Comparison of ENCODE assay signal across 23 cellular contexts in genomic region chr12:68162374-68162773, GRCh38. TPM values are rescaled to one million over a fixed set of nuclear protein-coding genes. Genes with fewer than 3 reads are reported as not detected.
A peak's percentile ranks its signal among the peaks of the same experiment; 100 is the strongest.
DNase-seq lines count a peak whose midpoint lies in the region; ATAC-seq and TF ChIP-seq lines count a peak whose summit lies in the region.
"Had no signal": no experiment of that assay in that cellular context is flagged by ENCODE, and none has a peak within 500 bp of the region (broad histone marks: within the 10 kb centered on the region; RNA-seq: fewer than 3 reads in every experiment).

No MANE protein-coding gene starts in this region.

- no peaks in the 10 kb centered on the region for H3K36me3 ChIP-seq in mesendoderm (ENCODE audit: control insufficient read depth, insufficient read depth, low read length)
- H3K36me3 ChIP-seq: BE2C had no signal

- WGBS in mesendoderm (ENCODE audit: extremely low coverage, insufficient coverage, low lambda C conversion rate): no CpG with 5 or more reads among the region's 2 CpGs

- H3K27me3 Mint-ChIP-seq in stimulated activated naive CD8-positive, alpha-beta T cell treated with anti-CD3 and anti-CD28 coated beads, Interleukin-15, Interleukin-2, amounts not matched to agents 100 ng/mL and 50 ng/mL, for 24 hours: no peaks in the 10 kb centered on the region
- H3K27me3 Mint-ChIP-seq in stimulated activated naive CD8-positive, alpha-beta T cell treated with anti-CD3 and anti-CD28 coated beads, Interleukin-15, amount 100 ng/mL, for 72 hours: no peaks in the 10 kb centered on the region
- H3K27me3 Mint-ChIP-seq in WTC11 (ENCODE audit: low read depth): no peaks in the 10 kb centered on the region; the same call in 1 of the 2 replicates
- H3K27me3 Mint-ChIP-seq: CD4-positive, CD25-positive, alpha-beta regulatory T cell; IgD-negative memory B cell had no signal

- H3K36me3 Mint-ChIP-seq in stimulated activated naive CD8-positive, alpha-beta T cell treated with anti-CD3 and anti-CD28 coated beads, Interleukin-15, Interleukin-2, amounts not matched to agents 100 ng/mL and 50 ng/mL, for 24 hours (ENCODE audit: low read depth): peaks cover 12% of the 10 kb centered on the region
- H3K36me3 Mint-ChIP-seq in WTC11: no peaks in the 10 kb centered on the region
- H3K36me3 Mint-ChIP-seq: CD4-positive, CD25-positive, alpha-beta regulatory T cell had no signal

- no peak overlapping the region for H3K4ac ChIP-seq in mesendoderm (ENCODE audit: low read depth, low read length)

- no peak overlapping the region for H2AK5ac ChIP-seq in mesendoderm (ENCODE audit: low read length)

- no peak overlapping the region for H3K27ac ChIP-seq in mesendoderm (ENCODE audit: low read depth, low read length)
- H3K27ac ChIP-seq: PC-9 had no signal

- peaks cover 60% of the 10 kb centered on the region for H3K4me1 Mint-ChIP-seq in stimulated activated naive CD8-positive, alpha-beta T cell treated with anti-CD3 and anti-CD28 coated beads, Interleukin-15, Interleukin-2, amounts not matched to agents 100 ng/mL and 50 ng/mL, for 24 hours (ENCODE audit: low read depth)
- peaks cover 45% of the 10 kb centered on the region for H3K4me1 Mint-ChIP-seq in stimulated activated naive CD8-positive, alpha-beta T cell treated with anti-CD3 and anti-CD28 coated beads, Interleukin-15, amount 100 ng/mL, for 72 hours
- H3K4me1 Mint-ChIP-seq in WTC11: peaks cover 6% of the 10 kb centered on the region; the same call in 1 of the 2 replicates

- CTCF ChIA-PET in WTC11 (lab: Charles Lee): interaction anchor here (0.7 kb wide), 1 partner anchor 122 kb away, joined by 3 read pairs; no protein-coding TSS in a partner anchor

- no peaks in the 10 kb centered on the region for H3K27me3 ChIP-seq in mesendoderm (ENCODE audit: insufficient read depth, low read length, poor library complexity)

- no peak overlapping the region for H4K5ac ChIP-seq in mesendoderm (ENCODE audit: low read length)

- H3K4me3 ChIP-seq in epithelial cell of esophagus (ENCODE audit: low read length) (no peak overlapping the region), mesendoderm (ENCODE audit: low read length) (no peak overlapping the region)
- H3K4me3 ChIP-seq: PC-9 had no signal

- H3K79me2 ChIP-seq in mesendoderm (ENCODE audit: control insufficient read depth, insufficient read depth, low read length): no peaks in the 10 kb centered on the region

- no peak overlapping the region for H2BK5ac ChIP-seq in mesendoderm (ENCODE audit: low read length)

- H3K79me1 ChIP-seq in mesendoderm (ENCODE audit: low read length): no peaks in the 10 kb centered on the region

- no peak overlapping the region for H3K23ac ChIP-seq in mesendoderm (ENCODE audit: low read length)

- H4K8ac ChIP-seq in mesendoderm (ENCODE audit: low read depth, low read length): no peak overlapping the region

- H2BK120ac ChIP-seq in mesendoderm (ENCODE audit: low read depth, low read length): no peak overlapping the region

- no peak overlapping the region for H2BK15ac ChIP-seq in mesendoderm (replicated peaks; ENCODE audit: low read depth)

- TF ChIP-seq CTCF in epithelial cell of esophagus (IDR thresholded peaks at IDR 0.05; ENCODE audit: insufficient read depth, low read depth, low read length, missing control alignments) (no peak), WTC11 (IDR thresholded peaks at IDR 0.05) (no peak)

- no peaks in the 10 kb centered on the region for H3K4me1 ChIP-seq in mesendoderm (ENCODE audit: control insufficient read depth, low read depth, low read length)
- H3K4me1 ChIP-seq: BE2C had no signal

- H3K9me3 Mint-ChIP-seq in stimulated activated naive CD8-positive, alpha-beta T cell treated with anti-CD3 and anti-CD28 coated beads, Interleukin-15, Interleukin-2, amounts not matched to agents 100 ng/mL and 50 ng/mL, for 24 hours: no peaks in the 10 kb centered on the region
- H3K9me3 Mint-ChIP-seq in stimulated activated naive CD8-positive, alpha-beta T cell treated with anti-CD3 and anti-CD28 coated beads, Interleukin-15, amount 100 ng/mL, for 72 hours: no peaks in the 10 kb centered on the region
- no peaks in the 10 kb centered on the region for H3K9me3 Mint-ChIP-seq in WTC11
- H3K9me3 Mint-ChIP-seq: CD4-positive, CD25-positive, alpha-beta regulatory T cell; H9; IgD-negative memory B cell had no signal

- no peak overlapping the region for H3K4me2 ChIP-seq in mesendoderm (ENCODE audit: low read length)
- H3K4me2 ChIP-seq: PC-9 had no signal

- no peak for DNase-seq in stimulated activated naive CD8-positive, alpha-beta T cell treated with anti-CD3 and anti-CD28 coated beads, Interleukin-15, amount 100 ng/mL, for 72 hours
- DNase-seq in epithelial cell of esophagus (ENCODE audit: low read depth) (peak; percentile 29), mesendoderm (peak; percentile 44), T1000 (lab: John Stamatoyannopoulos, UW) (no peak), WTC11 (ENCODE audit: low spot score) (no peak), ecto neural progenitor cell (ENCODE audit: low spot score) (no peak)
- DNase-seq: BE2C; CD4-positive, CD25-positive, alpha-beta regulatory T cell; COR-L47; DMS 273 treated with DMSO at 0.1 percent for 48 hours; DND-41; H9; NCI-H1105 treated with DMSO at 0.1 percent for 48 hours; NCI-H1694; NCI-H510A; NCI-H748 treated with DMSO at 0.1 percent for 48 hours; PC-9 had no signal

- H3K27ac Mint-ChIP-seq in stimulated activated naive CD8-positive, alpha-beta T cell treated with anti-CD3 and anti-CD28 coated beads, Interleukin-15, Interleukin-2, amounts not matched to agents 100 ng/mL and 50 ng/mL, for 24 hours: peak overlapping the region; percentile 36
- H3K27ac Mint-ChIP-seq in stimulated activated naive CD8-positive, alpha-beta T cell treated with anti-CD3 and anti-CD28 coated beads, Interleukin-15, amount 100 ng/mL, for 72 hours: peak overlapping the region in 1 of 2 donors; percentile 59
- H3K27ac Mint-ChIP-seq in WTC11: no peak overlapping the region
- H3K27ac Mint-ChIP-seq: CD4-positive, CD25-positive, alpha-beta regulatory T cell; H9 had no signal

- no peak overlapping the region for H3K18ac ChIP-seq in mesendoderm (ENCODE audit: low read length)

- POLR2A ChIA-PET in WTC11 (lab: Charles Lee): no interaction called here

- ATAC-seq in stimulated activated naive CD8-positive, alpha-beta T cell treated with anti-CD3 and anti-CD28 coated beads, Interleukin-15, amount 100 ng/mL, for 72 hours: no peak
- no peak for ATAC-seq in GM19023 (IDR thresholded peaks at IDR 0.05; ENCODE audit: unreplicated experiment)
- no peak for ATAC-seq in WTC11

- H3K9ac ChIP-seq in mesendoderm (ENCODE audit: low read length): no peak overlapping the region

- no peak overlapping the region for H3K56ac ChIP-seq in mesendoderm (ENCODE audit: low read length)

- no peak overlapping the region for H3K4me3 Mint-ChIP-seq in stimulated activated naive CD8-positive, alpha-beta T cell treated with anti-CD3 and anti-CD28 coated beads, Interleukin-15, Interleukin-2, amounts not matched to agents 100 ng/mL and 50 ng/mL, for 24 hours
- H3K4me3 Mint-ChIP-seq in stimulated activated naive CD8-positive, alpha-beta T cell treated with anti-CD3 and anti-CD28 coated beads, Interleukin-15, amount 100 ng/mL, for 72 hours: peak overlapping the region in 1 of 2 donors; percentile 60
- H3K4me3 Mint-ChIP-seq in WTC11: no peak overlapping the region
- H3K4me3 Mint-ChIP-seq: CD4-positive, CD25-positive, alpha-beta regulatory T cell; H9 had no signal

TF ChIP-seq in WTC11, 78 proteins besides CTCF, POLR2A, EP300 and RAD21 (continues in another document):
- no peak for TF ChIP-seq MLX (CRISPR knock-in tag; IDR thresholded peaks at IDR 0.05)
- TF ChIP-seq MXD4 (CRISPR knock-in tag; IDR thresholded peaks at IDR 0.05; ENCODE audit: borderline replicate concordance): no peak
- TF ChIP-seq ZNF138 (CRISPR knock-in tag; conservative IDR thresholded peaks at IDR 0.05): no peak
- TF ChIP-seq CBFB (CRISPR knock-in tag; IDR thresholded peaks at IDR 0.05; ENCODE audit: low read depth): no peak
- TF ChIP-seq PRRX2 (CRISPR knock-in tag; IDR thresholded peaks at IDR 0.05): no peak
- no peak for TF ChIP-seq FOXP1 (CRISPR knock-in tag; IDR thresholded peaks at IDR 0.05; ENCODE audit: borderline replicate concordance)
- no peak for TF ChIP-seq GABPB1 (CRISPR knock-in tag; IDR thresholded peaks at IDR 0.05)
- TF ChIP-seq ZSCAN18 (CRISPR knock-in tag; IDR thresholded peaks at IDR 0.05): no peak
- TF ChIP-seq MAX (CRISPR knock-in tag; IDR thresholded peaks at IDR 0.05): no peak
- no peak for TF ChIP-seq EMX1 (CRISPR knock-in tag; IDR thresholded peaks at IDR 0.05)
- no peak for TF ChIP-seq JUN (CRISPR knock-in tag; IDR thresholded peaks at IDR 0.05)
- TF ChIP-seq GRHL2 (CRISPR knock-in tag; IDR thresholded peaks at IDR 0.05; ENCODE audit: insufficient replicate concordance, severe bottlenecking): no peak

RNA-seq across cellular contexts. Expression of gene IFNG, which starts 2.8 kb away (rescaled TPM):
- polyA plus RNA-seq in mesendoderm (2013, experiment 1 of 2): not detected
- polyA plus RNA-seq in mesendoderm (2013, experiment 2 of 2): not detected
- 0.21 to 0.42 TPM (median 0.34 TPM) in 3 replicates for total RNA-seq in WTC11 (2021)
- total RNA-seq: G401, H9, LHCN-M2, PC-9, SK-MEL-5 had no signal
- polyA plus RNA-seq: IgD-negative memory B cell had no signal

Comparison
In these comparisons a context has a peak if more than half of its experiments do, and no peak if none do; other contexts are left out.
1. DNase-seq: peak in epithelial cell of esophagus (single experiment) and mesendoderm (single experiment); none in stimulated activated naive CD8-positive, alpha-beta T cell treated with anti-CD3 and anti-CD28 coated beads, Interleukin-15, amount 100 ng/mL, for 72 hours (0 of 2), T1000 (single experiment), WTC11 (single experiment) and ecto neural progenitor cell (single experiment).